In genomic region chr4:122516376-122516775, GRCh38 we compare ENCODE assay signal across 36 cellular contexts. TPM values are rescaled to one million over a fixed set of nuclear protein-coding genes. Genes with fewer than 3 reads are reported as not detected.
"Had no signal": no experiment of that assay in that cellular context is flagged by ENCODE, and none has a peak within 500 bp of the region (broad histone marks: within the 10 kb centered on the region; RNA-seq: fewer than 3 reads in every experiment).

No MANE protein-coding gene starts in this region.

- H3K4me3 Mint-ChIP-seq: activated B cell treated with CpG ODN at 0.5 μM for 24 hours; activated CD4-positive, alpha-beta T cell treated with anti-CD3 and anti-CD28 coated beads, Interleukin-2, amount 10 ng/mL, durations not matched to agents 7 days and 5 days; activated CD8-positive, alpha-beta T cell treated with anti-CD3 and anti-CD28 coated beads for 36 hours; activated naive CD4-positive, alpha-beta T cell treated with anti-CD3 and anti-CD28 coated beads, Interleukin-2, amount 10 ng/mL, durations not matched to agents 7 days and 5 days; activated naive CD8-positive, alpha-beta T cell treated with anti-CD3 and anti-CD28 coated beads for 36 hours; activated T-cell treated with anti-CD3 and anti-CD28 coated beads, Interleukin-2, amount 50 U/mL, for 4 hours; activated T-helper 1 cell treated with anti-CD3 and anti-CD28 coated beads, Interleukin-12 subunit alpha, Interleukin-12 subunit beta, Interleukin-2, Interleukin-4 antibody, amounts not matched to agents 30 ng/mL and 10 ng/mL and 1 ng/mL, durations not matched to agents 14 hours and 24 hours and 36 hours; T-helper 1 cell treated with Interleukin-12 subunit alpha and Interleukin-12 subunit beta and Interleukin-4 antibody, amounts not matched to agents 30 μg/mL and 1 μg/mL, for 36 hours; T-helper 2 cell treated with Interferon-gamma antibody and Interleukin-4, amounts not matched to agents 5 μg/mL and 100 μg/mL, for 36 hours had no signal

- FAIRE-seq: astrocyte, TTC549 had no signal

- H3K27me3 Mint-ChIP-seq: activated naive CD4-positive, alpha-beta T cell treated with anti-CD3 and anti-CD28 coated beads, Interleukin-2, amount 10 ng/mL, durations not matched to agents 7 days and 5 days; activated T-helper 17 cell treated with anti-CD3 and anti-CD28 coated beads, Interleukin-2, amount 50 U/mL, for 72 hours had no signal

- H3K4me1 ChIP-seq: adrenal gland, body of pancreas, breast epithelium had no signal

- H3K27ac Mint-ChIP-seq: activated B cell treated with CpG ODN at 0.5 μM for 24 hours; activated CD4-positive, alpha-beta T cell treated with anti-CD3 and anti-CD28 coated beads, Interleukin-2, amount 10 ng/mL, durations not matched to agents 7 days and 5 days; activated CD8-positive, alpha-beta T cell treated with anti-CD3 and anti-CD28 coated beads for 36 hours; activated naive CD4-positive, alpha-beta T cell treated with anti-CD3 and anti-CD28 coated beads, Interleukin-2, amount 10 ng/mL, durations not matched to agents 7 days and 5 days; activated naive CD8-positive, alpha-beta T cell treated with anti-CD3 and anti-CD28 coated beads for 36 hours; T-helper 1 cell treated with Interleukin-12 subunit alpha and Interleukin-12 subunit beta and Interleukin-4 antibody, amounts not matched to agents 30 μg/mL and 1 μg/mL, for 36 hours; T-helper 2 cell treated with Interferon-gamma antibody and Interleukin-4, amounts not matched to agents 5 μg/mL and 100 μg/mL, for 36 hours had no signal

- H3K4me3 ChIP-seq: adrenal gland, body of pancreas, breast epithelium had no signal

- H3K9me3 Mint-ChIP-seq: activated B cell treated with CpG ODN at 0.5 μM for 24 hours; activated CD8-positive, alpha-beta T cell treated with anti-CD3 and anti-CD28 coated beads for 36 hours had no signal

- H3K27ac ChIP-seq: adrenal gland, body of pancreas, brain microvascular endothelial cell, breast epithelium, VCaP had no signal

- H3K36me3 ChIP-seq: adrenal gland, brain microvascular endothelial cell, breast epithelium had no signal

- DNase-seq: activated B cell treated with CpG ODN at 0.5 μM for 24 hours; activated CD4-positive, alpha-beta T cell treated with anti-CD3 and anti-CD28 coated beads for 48 hours; activated CD4-positive, alpha-beta T cell treated with anti-CD3 and anti-CD28 coated beads, Interleukin-2, amount 10 ng/mL, durations not matched to agents 7 days and 5 days; activated CD4-positive, alpha-beta T cell treated with anti-CD3 and anti-CD28 coated beads, Interleukin-2, amount 50 U/mL, for 4 hours; activated CD4-positive, CD25-positive, alpha-beta regulatory T cell treated with anti-CD3 and anti-CD28 coated beads, Interleukin-2, amount 50 U/mL, for 72 hours; activated CD8-positive, alpha-beta memory T cell treated with anti-CD3 and anti-CD28 coated beads, Interleukin-2, amount 50 U/mL, for 4 hours; activated CD8-positive, alpha-beta T cell treated with anti-CD3 and anti-CD28 coated beads for 36 hours; activated effector memory CD4-positive, alpha-beta T cell treated with anti-CD3 and anti-CD28 coated beads, Interleukin-2, amount 50 U/mL, for 16 hours; activated gamma-delta T cell treated with Interleukin-2 at 50 U/mL for 16 hours; activated naive CD4-positive, alpha-beta T cell; activated naive CD4-positive, alpha-beta T cell treated with anti-CD3 and anti-CD28 coated beads, Interleukin-2, amount 10 ng/mL, durations not matched to agents 7 days and 5 days; activated naive CD8-positive, alpha-beta T cell treated with anti-CD3 and anti-CD28 coated beads for 36 hours; activated T-cell treated with anti-CD3 and anti-CD28 coated beads for 4 hours; activated T-cell treated with anti-CD3 and anti-CD28 coated beads, Interleukin-2, amount 50 U/mL, for 1 hour; activated T-cell treated with anti-CD3 and anti-CD28 coated beads, Interleukin-2, amount 50 U/mL, for 4 hours; activated T-cell treated with anti-CD3 and anti-CD28 coated beads, Interleukin-2, amount 50 U/mL, for 72 hours; adrenal gland; amniotic stem cell; aorta; body of pancreas; brain microvascular endothelial cell; central memory CD4-positive, alpha-beta T cell; SW 1271; T-helper 1 cell; T-helper 2 cell; T-helper 9 cell had no signal

- H3K27me3 ChIP-seq: adrenal gland, body of pancreas, breast epithelium had no signal

- H3K9me3 ChIP-seq: adrenal gland, body of pancreas had no signal

- ATAC-seq: activated CD8-positive, alpha-beta T cell treated with anti-CD3 and anti-CD28 coated beads for 36 hours; activated T-cell treated with anti-CD3 and anti-CD28 coated beads, Interleukin-2, amount 50 U/mL, for 4 hours; activated T-cell treated with anti-CD3 and anti-CD28 coated beads, Interleukin-2, amount 50 U/mL, for 72 hours; activated T-helper 17 cell treated with anti-CD3 and anti-CD28 coated beads, Interleukin-2, amount 50 U/mL, for 72 hours; body of pancreas had no signal

- H3K4me1 Mint-ChIP-seq: activated B cell treated with CpG ODN at 0.5 μM for 24 hours had no signal

RNA-seq across cellular contexts. Expression of gene IL2, which starts 59.9 kb away (rescaled TPM):
- total RNA-seq: activated B cell treated with CpG ODN at 0.5 μM for 24 hours, aorta, astrocyte, body of pancreas, cardiac septum, cerebellum had no signal
- polyA plus RNA-seq: adrenal gland, aorta had no signal
